19 cellular contexts compared by ENCODE assay signal in the genomic region with DNA sequence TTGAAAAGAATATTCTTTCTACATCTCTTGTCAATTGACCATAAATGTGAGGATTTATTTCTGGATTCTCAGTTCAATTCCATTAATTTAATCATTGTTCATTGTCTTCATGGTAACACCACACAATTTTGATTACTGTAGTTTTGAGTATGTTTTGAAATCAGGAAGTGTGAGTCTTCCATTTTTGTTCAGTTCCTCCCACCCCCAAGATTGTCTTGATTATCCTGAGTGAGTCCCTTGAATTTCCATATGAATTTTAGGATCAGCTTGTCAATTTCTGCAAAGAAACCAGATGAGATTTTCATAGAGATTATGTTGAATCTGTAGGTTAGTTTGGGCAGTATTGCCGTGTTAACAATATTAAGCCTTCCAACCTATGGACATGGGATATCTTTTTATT. TPM values are rescaled to one million over a fixed set of nuclear protein-coding genes. Genes with fewer than 3 reads are reported as not detected.
DNase-seq lines count a peak whose midpoint lies in the region; ATAC-seq and FAIRE-seq lines count a peak whose summit lies in the region.
"Had no signal": no experiment of that assay in that cellular context is flagged by ENCODE, and none has a peak within 500 bp of the region (broad histone marks: within the 10 kb centered on the region; RNA-seq: fewer than 3 reads in every experiment).

No MANE protein-coding gene starts in this region.

- DNase-seq in activated T-cell treated with anti-CD3 and anti-CD28 coated beads, Interleukin-2, amount 50 U/mL, for 24 hours, result no peak
- no peak for DNase-seq in activated T-cell treated with anti-CD3 and anti-CD28 coated beads, Interleukin-2, amount 50 U/mL, for 1 hour
- DNase-seq in GM19239 (ENCODE audit: insufficient read length, low spot score) (no peak), activated gamma-delta T cell treated with Interleukin-2 at 50 U/mL for 16 hours (no peak), SKM-1 (lab: John Stamatoyannopoulos, UW; ENCODE audit: unreplicated experiment) (no peak), HAP-1 (ENCODE audit: low spot score in 2 of 2) (no peak)
- no peak for DNase-seq in natural killer cell treated with Interleukin-12 subunit alpha and Interleukin-12 subunit beta and Interleukin-15 and Interleukin-18, amount 100 ng/mL, for 72 hours (ENCODE audit: low spot score)
- DNase-seq: activated CD4-positive, alpha-beta T cell treated with anti-CD3 and anti-CD28 coated beads, Interleukin-2, amount 50 U/mL, for 1 hour; adrenal gland; Calu3; left ventricle myocardium superior; NCI-H446 treated with DMSO at 0.1 percent for 48 hours; PC-3; SK-N-SH had no signal

- no peaks in the 10 kb centered on the region for H3K27me3 ChIP-seq in HAP-1 (ENCODE audit: low read depth)
- H3K27me3 ChIP-seq: adrenal gland, tibial nerve had no signal

- peaks cover 89% of the 10 kb centered on the region for H3K4me1 Mint-ChIP-seq in activated T-cell treated with anti-CD3 and anti-CD28 coated beads, Interleukin-2, amount 50 U/mL, for 24 hours (ENCODE audit: low read depth)
- H3K4me1 Mint-ChIP-seq in activated naive CD8-positive, alpha-beta T cell (ENCODE audit: low read depth), result peaks cover 93% of the 10 kb centered on the region
- H3K4me1 Mint-ChIP-seq in natural killer cell treated with Interleukin-12 subunit alpha and Interleukin-12 subunit beta and Interleukin-15 and Interleukin-18, amount 100 ng/mL, for 72 hours (ENCODE audit: low read depth in 2 of 2), result peaks cover 74 to 84% of the 10 kb centered on the region in 2 donors

- H3K36me3 ChIP-seq in HAP-1 (replicated peaks), result no peaks in the 10 kb centered on the region
- H3K36me3 ChIP-seq: adrenal gland, tibial nerve had no signal

- no peaks in the 10 kb centered on the region; the same call in 1 of the 2 replicates for H3K9me3 ChIP-seq in HAP-1
- H3K9me3 ChIP-seq: adrenal gland, SK-N-SH, tibial nerve had no signal

- peak overlapping the region; percentile 53 for H3K27ac Mint-ChIP-seq in activated T-cell treated with anti-CD3 and anti-CD28 coated beads, Interleukin-2, amount 50 U/mL, for 24 hours
- peak overlapping the region; percentile 87 for H3K27ac Mint-ChIP-seq in activated naive CD8-positive, alpha-beta T cell
- peak overlapping the region; percentile 68 to 69 for H3K27ac Mint-ChIP-seq in natural killer cell treated with Interleukin-12 subunit alpha and Interleukin-12 subunit beta and Interleukin-15 and Interleukin-18, amount 100 ng/mL, for 72 hours

- ATAC-seq in natural killer cell treated with Interleukin-12 subunit alpha and Interleukin-12 subunit beta and Interleukin-15 and Interleukin-18, amount 100 ng/mL, for 72 hours, result no peak
- ATAC-seq: left ventricle myocardium superior, PC-3 had no signal

- no peaks in the 10 kb centered on the region for H3K9me3 Mint-ChIP-seq in activated T-cell treated with anti-CD3 and anti-CD28 coated beads, Interleukin-2, amount 50 U/mL, for 24 hours
- H3K9me3 Mint-ChIP-seq in activated naive CD8-positive, alpha-beta T cell (ENCODE audit: low read depth), result no peaks in the 10 kb centered on the region
- H3K9me3 Mint-ChIP-seq in natural killer cell treated with Interleukin-12 subunit alpha and Interleukin-12 subunit beta and Interleukin-15 and Interleukin-18, amount 100 ng/mL, for 72 hours, result no peaks in the 10 kb centered on the region
- H3K9me3 Mint-ChIP-seq: activated T-helper 2 cell treated with anti-CD3 and anti-CD28 coated beads, Interferon-gamma antibody, Interleukin-2, Interleukin-4, amounts not matched to agents 10 μg/mL and 5 μg/mL and 100 μg/mL, durations not matched to agents 14 hours and 24 hours and 36 hours had no signal

- H3K4me1 ChIP-seq in HAP-1, result peaks cover 15% of the 10 kb centered on the region

- no peak overlapping the region for H3K4me3 Mint-ChIP-seq in activated T-cell treated with anti-CD3 and anti-CD28 coated beads, Interleukin-2, amount 50 U/mL, for 24 hours
- no peak overlapping the region for H3K4me3 Mint-ChIP-seq in activated naive CD8-positive, alpha-beta T cell
- H3K4me3 Mint-ChIP-seq in natural killer cell treated with Interleukin-12 subunit alpha and Interleukin-12 subunit beta and Interleukin-15 and Interleukin-18, amount 100 ng/mL, for 72 hours, result no peak overlapping the region
- H3K4me3 Mint-ChIP-seq: brain had no signal

- no peak overlapping the region for H3K4me3 ChIP-seq in HAP-1
- H3K4me3 ChIP-seq: adrenal gland, tibial nerve had no signal

- H3K36me3 Mint-ChIP-seq in activated T-cell treated with anti-CD3 and anti-CD28 coated beads, Interleukin-2, amount 50 U/mL, for 24 hours (ENCODE audit: low read depth), result peaks cover 51% of the 10 kb centered on the region
- peaks cover 17% of the 10 kb centered on the region for H3K36me3 Mint-ChIP-seq in activated naive CD8-positive, alpha-beta T cell
- H3K36me3 Mint-ChIP-seq in natural killer cell treated with Interleukin-12 subunit alpha and Interleukin-12 subunit beta and Interleukin-15 and Interleukin-18, amount 100 ng/mL, for 72 hours, result peaks cover under 1% of the 10 kb centered on the region

- no peaks in the 10 kb centered on the region for H3K27me3 Mint-ChIP-seq in activated T-cell treated with anti-CD3 and anti-CD28 coated beads, Interleukin-2, amount 50 U/mL, for 24 hours
- H3K27me3 Mint-ChIP-seq in activated naive CD8-positive, alpha-beta T cell, result no peaks in the 10 kb centered on the region
- no peaks in the 10 kb centered on the region for H3K27me3 Mint-ChIP-seq in natural killer cell treated with Interleukin-12 subunit alpha and Interleukin-12 subunit beta and Interleukin-15 and Interleukin-18, amount 100 ng/mL, for 72 hours
- H3K27me3 Mint-ChIP-seq: brain had no signal

- in situ Hi-C loops in HAP-1 (cut with MboI; ENCODE audit: low sequenced_read_pairs), result no loop called here

- FAIRE-seq in GM19239 (lab: Jason Lieb, UNC), result peak; percentile 40
- FAIRE-seq: keratinocyte had no signal

RNA-seq across cellular contexts. Expression of a gene that starts 9.5 kb away (rescaled TPM):
- 100 to 1,000 TPM; 282 to 424 TPM for total RNA-seq in natural killer cell treated with Interleukin-12 subunit alpha and Interleukin-12 subunit beta and Interleukin-15 and Interleukin-18, amount 100 ng/mL, for 72 hours
